Comparison of ENCODE assay signal across 8 cellular contexts in genomic region chr1:202348005-202348508, GRCh38. TPM values are rescaled to one million over a fixed set of nuclear protein-coding genes. Genes with fewer than 3 reads are reported as not detected.
DNase-seq lines count a peak whose midpoint lies in the region; ATAC-seq, FAIRE-seq and TF ChIP-seq lines count a peak whose summit lies in the region.

No MANE protein-coding gene starts in this region.

- peak overlapping the region; percentile 87 for H3K27ac Mint-ChIP-seq in activated naive CD8-positive, alpha-beta T cell treated with anti-CD3 and anti-CD28 coated beads, Interleukin-2, amount 50 U/mL, for 24 hours
- H3K27ac Mint-ChIP-seq in natural killer cell treated with Interleukin-12 subunit alpha and Interleukin-12 subunit beta and Interleukin-15 and Interleukin-18, amount 100 ng/mL, for 72 hours = peak overlapping the region; percentile 85 to 94

- no peaks in the 10 kb centered on the region for H3K9me3 ChIP-seq in BLaER1 treated with 17β-estradiol and CSF1 and Interleukin-3, amounts not matched to agents 10 nM and 100 nM (replicated peaks in 1 of 11)
- no peaks in the 10 kb centered on the region for H3K9me3 ChIP-seq in HEK293 (ENCODE audit: control insufficient read depth, insufficient read depth, low read depth, low read length)

- no peaks in the 10 kb centered on the region for H3K27me3 Mint-ChIP-seq in activated naive CD8-positive, alpha-beta T cell treated with anti-CD3 and anti-CD28 coated beads, Interleukin-2, amount 50 U/mL, for 24 hours
- H3K27me3 Mint-ChIP-seq in natural killer cell treated with Interleukin-12 subunit alpha and Interleukin-12 subunit beta and Interleukin-15 and Interleukin-18, amount 100 ng/mL, for 72 hours = no peaks in the 10 kb centered on the region

- H3K9ac ChIP-seq in BLaER1 treated with 17β-estradiol and CSF1 and Interleukin-3, amounts not matched to agents 10 nM and 100 nM = no peak overlapping the region

- H3K4me3 Mint-ChIP-seq in activated naive CD8-positive, alpha-beta T cell treated with anti-CD3 and anti-CD28 coated beads, Interleukin-2, amount 50 U/mL, for 24 hours = peak overlapping the region; percentile 87
- peak overlapping the region; percentile 94 for H3K4me3 Mint-ChIP-seq in natural killer cell treated with Interleukin-12 subunit alpha and Interleukin-12 subunit beta and Interleukin-15 and Interleukin-18, amount 100 ng/mL, for 72 hours

- peak overlapping the region in 7 of 11 experiments; percentile 20 to 39 (median 23); a peak in 10 of 22 replicates for H3K4me2 ChIP-seq in BLaER1 treated with 17β-estradiol and CSF1 and Interleukin-3, amounts not matched to agents 10 nM and 100 nM

- H3K27ac ChIP-seq in BLaER1 treated with 17β-estradiol and CSF1 and Interleukin-3, amounts not matched to agents 10 nM and 100 nM = 0 out of 22 replicates have a peak overlapping the region, but pooled peaks of 2 of the 11 experiments have one; percentile 3 to 19
- no peak overlapping the region for H3K27ac ChIP-seq in HEK293 (ENCODE audit: extremely low read depth, low read depth, low read length)

- H3K36me3 ChIP-seq in BLaER1 treated with 17β-estradiol and CSF1 and Interleukin-3, amounts not matched to agents 10 nM and 100 nM = no peaks in the 10 kb centered on the region
- no peaks in the 10 kb centered on the region for H3K36me3 ChIP-seq in HEK293 (ENCODE audit: control insufficient read depth in 2 of 2, insufficient read depth in 1 of 2, low read length in 2 of 2)

- H3K9me3 Mint-ChIP-seq in activated naive CD8-positive, alpha-beta T cell treated with anti-CD3 and anti-CD28 coated beads, Interleukin-2, amount 50 U/mL, for 24 hours = no peaks in the 10 kb centered on the region
- H3K9me3 Mint-ChIP-seq in natural killer cell treated with Interleukin-12 subunit alpha and Interleukin-12 subunit beta and Interleukin-15 and Interleukin-18, amount 100 ng/mL, for 72 hours = no peaks in the 10 kb centered on the region

- H3K4me1 Mint-ChIP-seq in activated naive CD8-positive, alpha-beta T cell treated with anti-CD3 and anti-CD28 coated beads, Interleukin-2, amount 50 U/mL, for 24 hours = peaks cover 25% of the 10 kb centered on the region
- H3K4me1 Mint-ChIP-seq in natural killer cell treated with Interleukin-12 subunit alpha and Interleukin-12 subunit beta and Interleukin-15 and Interleukin-18, amount 100 ng/mL, for 72 hours (ENCODE audit: low read depth in 2 of 2) = peaks cover 27 to 35% of the 10 kb centered on the region in 2 donors

- no peak for DNase-seq in activated naive CD8-positive, alpha-beta T cell treated with anti-CD3 and anti-CD28 coated beads, Interleukin-2, amount 50 U/mL, for 24 hours
- no peak for DNase-seq in natural killer cell treated with Interleukin-12 subunit alpha and Interleukin-12 subunit beta and Interleukin-15 and Interleukin-18, amount 100 ng/mL, for 72 hours (ENCODE audit: low spot score)
- no peak for DNase-seq in glomerular visceral epithelial cell (ENCODE audit: extremely low spot score)
- DNase-seq in NCI-H2107 treated with DMSO at 0.1 percent for 48 hours (lab: John Stamatoyannopoulos, UW; ENCODE audit: unreplicated experiment) = no peak
- DNase-seq in RCC 7860 (ENCODE audit: low spot score) = no peak

- H4K20me1 ChIP-seq in BLaER1 treated with 17β-estradiol and CSF1 and Interleukin-3, amounts not matched to agents 10 nM and 100 nM = peaks cover 0 to 18% (median 0%) of the 10 kb centered on the region in 11 experiments; a peak in 3 of 22 replicates

- no peak for TF ChIP-seq CTCF in HEK293 (tag by site-specific recombination; IDR thresholded peaks at IDR 0.05)

- POLR2A ChIA-PET in HEK293 (lab: Yijun Ruan, JAX) = interaction anchor here (0.6 to 1.0 kb wide), 2 partner anchors 51 to 371 kb away, joined by 3 to 4 read pairs; no protein-coding TSS in a partner anchor

- H3K27me3 ChIP-seq in BLaER1 treated with 17β-estradiol and CSF1 and Interleukin-3, amounts not matched to agents 10 nM and 100 nM = no peaks in the 10 kb centered on the region

- no peaks in the 10 kb centered on the region for H3K36me3 Mint-ChIP-seq in activated naive CD8-positive, alpha-beta T cell treated with anti-CD3 and anti-CD28 coated beads, Interleukin-2, amount 50 U/mL, for 24 hours (ENCODE audit: low read depth)
- H3K36me3 Mint-ChIP-seq in natural killer cell treated with Interleukin-12 subunit alpha and Interleukin-12 subunit beta and Interleukin-15 and Interleukin-18, amount 100 ng/mL, for 72 hours = no peaks in the 10 kb centered on the region

- H3K4me1 ChIP-seq in BLaER1 treated with 17β-estradiol and CSF1 and Interleukin-3, amounts not matched to agents 10 nM and 100 nM = peaks cover 15 to 32% (median 21%) of the 10 kb centered on the region in 10 experiments
- H3K4me1 ChIP-seq in HEK293 (ENCODE audit: control insufficient read depth, insufficient read depth, low read length) = 0 out of 2 replicates have a peak, but pooled peaks cover 4% of the 10 kb centered on the region

- ATAC-seq in activated naive CD8-positive, alpha-beta T cell treated with anti-CD3 and anti-CD28 coated beads, Interleukin-2, amount 50 U/mL, for 24 hours = no peak
- ATAC-seq in natural killer cell treated with Interleukin-12 subunit alpha and Interleukin-12 subunit beta and Interleukin-15 and Interleukin-18, amount 100 ng/mL, for 72 hours = no peak
- ATAC-seq in HG03159 (IDR thresholded peaks at IDR 0.05; ENCODE audit: unreplicated experiment) = no peak

- H3K4me3 ChIP-seq in BLaER1 treated with 17β-estradiol and CSF1 and Interleukin-3, amounts not matched to agents 10 nM and 100 nM = peak overlapping the region in 5 of 10 experiments; percentile 25 to 91 (median 90); a peak in 4 of 20 replicates
- H3K4me3 ChIP-seq in HEK293 (ENCODE audit: low read depth, low read length) = no peak overlapping the region; the same call in 1 of the 2 replicates

- no peak for FAIRE-seq in RCC 7860 (lab: Jason Lieb, UNC)

- CTCF ChIA-PET in HEK293 (lab: Yijun Ruan, JAX) = interaction anchor here (0.6 to 1.0 kb wide), 2 partner anchors 38 to 371 kb away, joined by 3 to 4 read pairs; no protein-coding TSS in a partner anchor

TF ChIP-seq in HEK293, 187 proteins besides CTCF, POLR2A, EP300 and RAD21 (continues in another document):
- TF ChIP-seq WT1 (tag by site-specific recombination; IDR thresholded peaks at IDR 0.05) = peak; percentile 4; the same call in 1 of the 2 replicates
- no peak for TF ChIP-seq YY2 (tag by site-specific recombination; IDR thresholded peaks at IDR 0.05)
- TF ChIP-seq IKZF3 (tag by site-specific recombination; IDR thresholded peaks at IDR 0.05) = peak; percentile 55; the same call in 1 of the 2 replicates
- TF ChIP-seq ZNF76 (tag by site-specific recombination; IDR thresholded peaks at IDR 0.05; ENCODE audit: borderline replicate concordance, low read depth) = no peak
- no peak for TF ChIP-seq ZNF530 (tag by site-specific recombination; IDR thresholded peaks at IDR 0.05; ENCODE audit: low read depth)
- TF ChIP-seq ZNF16 (tag by site-specific recombination; IDR thresholded peaks at IDR 0.05; ENCODE audit: low read depth) = no peak
- TF ChIP-seq, protein P1, sequence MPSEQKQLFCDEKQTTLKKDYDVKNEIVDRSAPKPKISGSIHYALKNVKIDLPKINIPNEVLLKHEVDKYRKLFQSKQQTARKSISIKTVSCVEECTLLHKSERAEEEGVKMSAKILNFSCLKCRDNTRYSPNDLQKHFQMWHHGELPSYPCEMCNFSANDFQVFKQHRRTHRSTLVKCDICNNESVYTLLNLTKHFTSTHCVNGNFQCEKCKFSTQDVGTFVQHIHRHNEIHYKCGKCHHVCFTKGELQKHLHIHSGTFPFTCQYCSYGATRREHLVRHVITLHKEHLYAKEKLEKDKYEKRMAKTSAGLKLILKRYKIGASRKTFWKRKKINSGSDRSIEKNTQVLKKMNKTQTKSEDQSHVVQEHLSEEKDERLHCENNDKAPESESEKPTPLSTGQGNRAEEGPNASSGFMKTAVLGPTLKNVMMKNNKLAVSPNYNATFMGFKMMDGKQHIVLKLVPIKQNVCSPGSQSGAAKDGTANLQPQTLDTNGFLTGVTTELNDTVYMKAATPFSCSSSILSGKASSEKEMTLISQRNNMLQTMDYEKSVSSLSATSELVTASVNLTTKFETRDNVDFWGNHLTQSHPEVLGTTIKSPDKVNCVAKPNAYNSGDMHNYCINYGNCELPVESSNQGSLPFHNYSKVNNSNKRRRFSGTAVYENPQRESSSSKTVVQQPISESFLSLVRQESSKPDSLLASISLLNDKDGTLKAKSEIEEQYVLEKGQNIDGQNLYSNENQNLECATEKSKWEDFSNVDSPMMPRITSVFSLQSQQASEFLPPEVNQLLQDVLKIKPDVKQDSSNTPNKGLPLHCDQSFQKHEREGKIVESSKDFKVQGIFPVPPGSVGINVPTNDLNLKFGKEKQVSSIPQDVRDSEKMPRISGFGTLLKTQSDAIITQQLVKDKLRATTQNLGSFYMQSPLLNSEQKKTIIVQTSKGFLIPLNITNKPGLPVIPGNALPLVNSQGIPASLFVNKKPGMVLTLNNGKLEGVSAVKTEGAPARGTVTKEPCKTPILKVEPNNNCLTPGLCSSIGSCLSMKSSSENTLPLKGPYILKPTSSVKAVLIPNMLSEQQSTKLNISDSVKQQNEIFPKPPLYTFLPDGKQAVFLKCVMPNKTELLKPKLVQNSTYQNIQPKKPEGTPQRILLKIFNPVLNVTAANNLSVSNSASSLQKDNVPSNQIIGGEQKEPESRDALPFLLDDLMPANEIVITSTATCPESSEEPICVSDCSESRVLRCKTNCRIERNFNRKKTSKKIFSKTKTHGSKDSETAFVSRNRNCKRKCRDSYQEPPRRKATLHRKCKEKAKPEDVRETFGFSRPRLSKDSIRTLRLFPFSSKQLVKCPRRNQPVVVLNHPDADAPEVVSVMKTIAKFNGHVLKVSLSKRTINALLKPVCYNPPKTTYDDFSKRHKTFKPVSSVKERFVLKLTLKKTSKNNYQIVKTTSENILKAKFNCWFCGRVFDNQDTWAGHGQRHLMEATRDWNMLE (tag by site-specific recombination; conservative IDR thresholded peaks at IDR 0.05; ENCODE audit: low read depth) = peak; percentile 66
- TF ChIP-seq, protein P2, sequence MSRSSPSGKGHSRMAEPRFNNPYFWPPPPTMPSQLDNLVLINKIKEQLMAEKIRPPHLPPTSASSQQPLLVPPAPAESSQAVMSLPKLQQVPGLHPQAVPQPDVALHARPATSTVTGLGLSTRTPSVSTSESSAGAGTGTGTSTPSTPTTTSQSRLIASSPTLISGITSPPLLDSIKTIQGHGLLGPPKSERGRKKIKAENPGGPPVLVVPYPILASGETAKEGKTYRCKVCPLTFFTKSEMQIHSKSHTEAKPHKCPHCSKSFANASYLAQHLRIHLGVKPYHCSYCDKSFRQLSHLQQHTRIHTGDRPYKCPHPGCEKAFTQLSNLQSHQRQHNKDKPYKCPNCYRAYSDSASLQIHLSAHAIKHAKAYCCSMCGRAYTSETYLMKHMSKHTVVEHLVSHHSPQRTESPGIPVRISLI (tag by site-specific recombination; IDR thresholded peaks at IDR 0.05) = no peak

RNA-seq across cellular contexts. Expression of gene PPP1R12B, which starts 0.4 kb away (rescaled TPM):
- 10 to 100 TPM; 27.1 to 51.8 TPM for total RNA-seq in natural killer cell treated with Interleukin-12 subunit alpha and Interleukin-12 subunit beta and Interleukin-15 and Interleukin-18, amount 100 ng/mL, for 72 hours

RNA-seq across cellular contexts. Expression of gene UBE2T, which starts 6.3 kb away (rescaled TPM):
- total RNA-seq in natural killer cell treated with Interleukin-12 subunit alpha and Interleukin-12 subunit beta and Interleukin-15 and Interleukin-18, amount 100 ng/mL, for 72 hours = 10 to 100 TPM; 49.0 to 55.5 TPM
